Comparison of ENCODE assay signal across 31 cellular contexts in genomic region chr1:219105893-219106292, GRCh38.
DNase-seq lines count a peak whose midpoint lies in the region; ATAC-seq and TF ChIP-seq lines count a peak whose summit lies in the region.
"Had no signal": no experiment of that assay in that cellular context is flagged by ENCODE, and none has a peak within 500 bp of the region (broad histone marks: within the 10 kb centered on the region; RNA-seq: fewer than 3 reads in every experiment).

No MANE protein-coding gene starts in this region.

- peaks cover 7% of the 10 kb centered on the region; the same call in 2 of the 3 replicates for H3K4me1 Mint-ChIP-seq in GM23338
- H3K4me1 Mint-ChIP-seq in WTC11 = peaks cover 17% of the 10 kb centered on the region
- H3K4me1 Mint-ChIP-seq: CD14-positive monocyte; CD4-positive, alpha-beta memory T cell; CD4-positive, CD25-positive, alpha-beta regulatory T cell; CD8-positive, alpha-beta memory T cell had no signal

- POLR2A ChIA-PET in WTC11 (lab: Charles Lee) = no interaction called here

- no peaks in the 10 kb centered on the region for H3K36me3 ChIP-seq in GM23338 (ENCODE audit: insufficient read depth)
- H3K36me3 ChIP-seq in mucosa of descending colon (ENCODE audit: low read depth) = no peaks in the 10 kb centered on the region
- H3K36me3 ChIP-seq in hepatocyte (replicated peaks; ENCODE audit: insufficient read depth, low read depth) = no peaks in the 10 kb centered on the region
- H3K36me3 ChIP-seq: BE2C; BLaER1; BLaER1 treated with 17β-estradiol and CSF1 and Interleukin-3, amounts not matched to agents 10 nM and 100 nM had no signal

- H3K79me2 ChIP-seq in GM23338 (replicated peaks; ENCODE audit: insufficient read depth) (no peaks in the 10 kb centered on the region), hepatocyte (no peaks in the 10 kb centered on the region)

- H3K36me3 Mint-ChIP-seq in GM23338 (ENCODE audit: low read depth) (peaks cover 2% of the 10 kb centered on the region; the same call in 1 of the 3 replicates), WTC11 (peaks cover 6% of the 10 kb centered on the region)
- H3K36me3 Mint-ChIP-seq: CD14-positive monocyte; CD4-positive, alpha-beta memory T cell; CD4-positive, CD25-positive, alpha-beta regulatory T cell; CD8-positive, alpha-beta memory T cell; CD8-positive, alpha-beta T cell had no signal

- DNase-seq in GM23338 (ENCODE audit: low spot score) (no peak), WTC11 (ENCODE audit: low spot score) (no peak), mucosa of descending colon (no peak), hepatocyte (ENCODE audit: low spot score) (no peak)
- DNase-seq: 8988T; ACHN; AML-193; BE2C; C1 segment of cervical spinal cord; Caco-2; Calu3; CD4-positive, alpha-beta memory T cell; CD4-positive, alpha-beta T cell; CD4-positive, CD25-positive, alpha-beta regulatory T cell; CD8-positive, alpha-beta memory T cell; CD8-positive, alpha-beta T cell; COR-L47; DMS 273 treated with DMSO at 0.1 percent for 48 hours; DMS153; DMS53; DMS79; DMS79 treated with DMSO at 0.1 percent for 48 hours; DND-41; EL had no signal

- H3F3A ChIP-seq in GM23338 (replicated peaks; ENCODE audit: low read depth) = no peaks in the 10 kb centered on the region

- no peak overlapping the region for H3K4me3 Mint-ChIP-seq in GM23338
- no peak overlapping the region for H3K4me3 Mint-ChIP-seq in WTC11
- H3K4me3 Mint-ChIP-seq: B cell; CD14-positive monocyte; CD4-positive, alpha-beta memory T cell; CD4-positive, alpha-beta T cell; CD4-positive, CD25-positive, alpha-beta regulatory T cell; CD8-positive, alpha-beta memory T cell; CD8-positive, alpha-beta T cell had no signal

- TF ChIP-seq CTCF in GM23338 (conservative IDR thresholded peaks at IDR 0.05; ENCODE audit: low read depth in 2 of 2) = no peak
- TF ChIP-seq CTCF in WTC11 (IDR thresholded peaks at IDR 0.05) = no peak
- TF ChIP-seq CTCF in mucosa of descending colon (IDR thresholded peaks at IDR 0.05) = no peak
- no peak for TF ChIP-seq CTCF in hepatocyte (IDR thresholded peaks at IDR 0.05; ENCODE audit: poor library complexity)

- no peak overlapping the region for H3K4me3 ChIP-seq in GM23338
- no peak overlapping the region for H3K4me3 ChIP-seq in mucosa of descending colon
- no peak overlapping the region for H3K4me3 ChIP-seq in hepatocyte
- H3K4me3 ChIP-seq: A549; BLaER1; BLaER1 treated with 17β-estradiol and CSF1 and Interleukin-3, amounts not matched to agents 10 nM and 100 nM had no signal

- no peak overlapping the region for H3K27ac Mint-ChIP-seq in GM23338
- H3K27ac Mint-ChIP-seq in WTC11 = no peak overlapping the region
- H3K27ac Mint-ChIP-seq: B cell; CD14-positive monocyte; CD4-positive, alpha-beta memory T cell; CD4-positive, alpha-beta T cell; CD4-positive, CD25-positive, alpha-beta regulatory T cell; CD8-positive, alpha-beta memory T cell; CD8-positive, alpha-beta T cell had no signal

- H3K4me2 ChIP-seq in GM23338 (no peak overlapping the region), hepatocyte (no peak overlapping the region)
- H3K4me2 ChIP-seq: A549; BLaER1; BLaER1 treated with 17β-estradiol and CSF1 and Interleukin-3, amounts not matched to agents 10 nM and 100 nM had no signal

- peaks cover 15% of the 10 kb centered on the region; the same call in 2 of the 3 replicates for H3K9me3 Mint-ChIP-seq in GM23338
- peaks cover 25% of the 10 kb centered on the region for H3K9me3 Mint-ChIP-seq in WTC11

- H2AFZ ChIP-seq in GM23338 (no peak overlapping the region), hepatocyte (no peak overlapping the region)

- CTCF ChIA-PET in WTC11 (lab: Charles Lee) = no interaction called here

- ATAC-seq in GM23338 (no peak), WTC11 (peak; percentile 34; the same call in 1 of the 2 replicates), mucosa of descending colon (no peak)
- ATAC-seq: A549; CD8-positive, alpha-beta T cell had no signal

- H3K9me2 ChIP-seq in GM23338 (ENCODE audit: insufficient read depth) (peaks cover 6% of the 10 kb centered on the region; the same call in 1 of the 2 replicates), hepatocyte (replicated peaks; ENCODE audit: insufficient read depth) (no peaks in the 10 kb centered on the region)

- H3K27me3 Mint-ChIP-seq in GM23338 (ENCODE audit: insufficient read depth, low read depth, poor library complexity) (no peaks in the 10 kb centered on the region), WTC11 (ENCODE audit: low read depth) (no peaks in the 10 kb centered on the region)
- H3K27me3 Mint-ChIP-seq: B cell; CD4-positive, alpha-beta memory T cell; CD4-positive, CD25-positive, alpha-beta regulatory T cell; CD8-positive, alpha-beta memory T cell had no signal

- 85% methylated on average over 1 of the region's 1 CpG for WGBS in hepatocyte (ENCODE audit: low lambda C conversion rate, missing lambda C conversion rate)

- H3K9me3 ChIP-seq in mucosa of descending colon (no peaks in the 10 kb centered on the region), hepatocyte (ENCODE audit: low read depth) (no peaks in the 10 kb centered on the region)
- H3K9me3 ChIP-seq: A549, BE2C, BLaER1, Caco-2 had no signal

- H3K27me3 ChIP-seq in GM23338 (ENCODE audit: insufficient read depth) = no peaks in the 10 kb centered on the region
- H3K27me3 ChIP-seq in hepatocyte = no peaks in the 10 kb centered on the region
- H3K27me3 ChIP-seq: BE2C; BLaER1; BLaER1 treated with 17β-estradiol and CSF1 and Interleukin-3, amounts not matched to agents 10 nM and 100 nM had no signal

- intact Hi-C loops in mucosa of descending colon (cut with DNase I, micrococcal nuclease) = no loop called here

- H3K27ac ChIP-seq in GM23338 (ENCODE audit: low read depth) (no peak overlapping the region), hepatocyte (no peak overlapping the region)
- H3K27ac ChIP-seq: 22Rv1; A549; BLaER1; BLaER1 treated with 17β-estradiol and CSF1 and Interleukin-3, amounts not matched to agents 10 nM and 100 nM; C4-2B had no signal

- no peaks in the 10 kb centered on the region for H4K20me1 ChIP-seq in GM23338 (replicated peaks; ENCODE audit: insufficient read depth)
- H4K20me1 ChIP-seq in hepatocyte (ENCODE audit: insufficient read depth, poor library complexity, severe bottlenecking) = no peaks in the 10 kb centered on the region
- H4K20me1 ChIP-seq: BLaER1; BLaER1 treated with 17β-estradiol and CSF1 and Interleukin-3, amounts not matched to agents 10 nM and 100 nM had no signal

- H3K4me1 ChIP-seq in GM23338 (ENCODE audit: insufficient read depth) (peaks cover 8% of the 10 kb centered on the region; the same call in 1 of the 2 replicates), mucosa of descending colon (ENCODE audit: low read depth) (no peaks in the 10 kb centered on the region), hepatocyte (ENCODE audit: insufficient read depth) (no peaks in the 10 kb centered on the region)
- H3K4me1 ChIP-seq: A549; BE2C; BLaER1; BLaER1 treated with 17β-estradiol and CSF1 and Interleukin-3, amounts not matched to agents 10 nM and 100 nM; Caco-2 had no signal

TF ChIP-seq in GM23338, 12 proteins besides CTCF, POLR2A, EP300 and RAD21 (continues in another document):
- TF ChIP-seq STAT1 (IDR thresholded peaks at IDR 0.05; ENCODE audit: unreplicated experiment) = no peak
- no peak for TF ChIP-seq POLR2AphosphoS5 (IDR thresholded peaks at IDR 0.05; ENCODE audit: low read depth)

TF ChIP-seq in WTC11, 78 proteins besides CTCF, POLR2A, EP300 and RAD21 (continues in another document):
- TF ChIP-seq ATF2 (CRISPR knock-in tag; IDR thresholded peaks at IDR 0.05; ENCODE audit: borderline replicate concordance, low read depth) (no peak), ATF6 (CRISPR knock-in tag; IDR thresholded peaks at IDR 0.05) (no peak), ZMAT4 (CRISPR knock-in tag; IDR thresholded peaks at IDR 0.05) (no peak), ELF4 (CRISPR knock-in tag; IDR thresholded peaks at IDR 0.05; ENCODE audit: low read depth) (no peak), RELA (CRISPR knock-in tag; IDR thresholded peaks at IDR 0.05; ENCODE audit: borderline replicate concordance) (no peak), SMAD4 (CRISPR knock-in tag; IDR thresholded peaks at IDR 0.05) (no peak)
